Comparison of ENCODE assay signal across 8 cellular contexts in the genomic region with DNA sequence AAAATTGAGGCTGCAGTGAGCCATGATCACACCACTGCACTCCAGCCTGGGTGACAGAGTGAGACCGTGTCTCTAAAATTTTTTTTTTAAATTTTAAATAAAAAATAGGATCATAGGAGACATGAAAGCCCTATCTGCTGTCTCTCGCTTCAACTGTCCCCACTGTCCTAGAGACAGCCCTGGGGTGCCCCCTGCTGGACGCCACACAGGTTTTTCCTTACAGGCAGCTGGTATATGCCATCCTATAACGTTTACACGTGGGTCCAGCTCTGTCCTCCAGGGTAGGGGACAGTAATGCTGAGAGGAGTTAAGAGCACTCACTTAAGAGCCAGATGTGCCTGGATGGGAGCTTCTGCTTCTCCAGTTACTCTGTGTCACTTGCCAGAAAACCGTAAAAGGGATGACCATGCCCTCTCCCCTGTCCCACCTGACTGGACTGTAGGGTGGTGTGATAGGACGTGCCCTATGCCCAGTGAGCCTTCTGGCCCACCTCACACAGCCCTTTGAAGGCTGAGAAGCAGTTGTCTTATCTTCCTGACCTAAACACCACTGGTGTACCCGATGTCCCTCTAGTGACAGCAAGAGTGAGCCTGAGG. TPM values are rescaled to one million over a fixed set of nuclear protein-coding genes. Genes with fewer than 3 reads are reported as not detected.
DNase-seq lines count a peak whose midpoint lies in the region; ATAC-seq and TF ChIP-seq lines count a peak whose summit lies in the region.

No MANE protein-coding gene starts in this region.

- TF ChIP-seq CTCF in Panc1 (IDR thresholded peaks at IDR 0.05) (peak; percentile 94), fibroblast of mammary gland (conservative IDR thresholded peaks at IDR 0.05; ENCODE audit: control insufficient read depth, insufficient read depth, low read depth, low read length) (peak; percentile 83)

- H3K4me1 ChIP-seq in Panc1 (ENCODE audit: control insufficient read depth, insufficient read depth, low read length), result peaks cover 13% of the 10 kb centered on the region
- peaks cover 0 to 15% of the 10 kb centered on the region in 2 donors for H3K4me1 ChIP-seq in neuronal stem cell (ENCODE audit: control insufficient read depth in 2 of 2, insufficient read depth in 1 of 2, low read depth in 1 of 2, low read length in 2 of 2)

- peak; percentile 78 for DNase-seq in COR-L47 (lab: John Stamatoyannopoulos, UW)
- peak; percentile 69 for DNase-seq in KBM-7
- DNase-seq in Panc1 (ENCODE audit: low read depth, low spot score), result peak; percentile 45
- DNase-seq in activated T-cell treated with anti-CD3 and anti-CD28 coated beads, Interleukin-2, amount 50 U/mL, for 1 hour, result peak; percentile 80
- peak; percentile 70 for DNase-seq in fibroblast of mammary gland (ENCODE audit: low read depth)
- DNase-seq in neuronal stem cell (ENCODE audit: low spot score), result peak; percentile 76
- peak in 46 of 49 donors; percentile 17 to 96 (median 72) for DNase-seq in substantia nigra (lab: John Stamatoyannopoulos, UW)

- H3K36me3 ChIP-seq in Panc1 (ENCODE audit: control insufficient read depth, insufficient read depth, low read length) (no peaks in the 10 kb centered on the region), neuronal stem cell (replicated peaks in 1 of 2; ENCODE audit: control insufficient read depth in 2 of 2, insufficient read depth in 2 of 2, low read length in 2 of 2) (no peaks in the 10 kb centered on the region)

- H3K23ac ChIP-seq in neuronal stem cell (ENCODE audit: low read depth, low read length, poor library complexity), result no peak overlapping the region

- H3K27me3 ChIP-seq in Panc1 (ENCODE audit: control insufficient read depth, insufficient read depth, low read length) (no peaks in the 10 kb centered on the region), neuronal stem cell (ENCODE audit: control insufficient read depth in 3 of 3, insufficient read depth in 3 of 3, low read depth in 1 of 3, low read length in 3 of 3) (peaks cover 0 to 35% (median 19%) of the 10 kb centered on the region in 3 experiments)

- no peak overlapping the region for H3K18ac ChIP-seq in neuronal stem cell (ENCODE audit: low read length)

- CTCF ChIA-PET in Panc1 (lab: Charles Lee), result interaction anchor here (0.5 to 1.2 kb wide), 10 partner anchors 13 to 608 kb away, joined by 3 to 6 read pairs (median 3); a partner anchor contains a TSS

- peak; percentile 85 for ATAC-seq in Panc1
- ATAC-seq in GM19328 (IDR thresholded peaks at IDR 0.05; ENCODE audit: unreplicated experiment), result no peak

- no peak overlapping the region for H2BK12ac ChIP-seq in neuronal stem cell (ENCODE audit: low read length)

- WGBS in neuronal stem cell (ENCODE audit: extremely low coverage in 2 of 2, insufficient read length in 2 of 2, insufficient replicate concordance in 1 of 2), 2 donors, result no CpG with 5 or more reads among the region's 8 CpGs

- H3K79me1 ChIP-seq in neuronal stem cell (ENCODE audit: low read depth, low read length), result no peaks in the 10 kb centered on the region

- no peak overlapping the region for H2BK5ac ChIP-seq in neuronal stem cell (ENCODE audit: low read length)

- no peaks in the 10 kb centered on the region for H3K9me3 ChIP-seq in Panc1 (ENCODE audit: control insufficient read depth, insufficient read depth, low read depth, low read length)
- H3K9me3 ChIP-seq in neuronal stem cell (replicated peaks in 1 of 2; ENCODE audit: control insufficient read depth in 2 of 2, insufficient read depth in 1 of 2, low read depth in 1 of 2, low read length in 2 of 2), result no peaks in the 10 kb centered on the region

- no peak overlapping the region for H2AFZ ChIP-seq in neuronal stem cell (ENCODE audit: low read length)

- no peak overlapping the region for H3K4me2 ChIP-seq in neuronal stem cell (ENCODE audit: insufficient read depth, low read length, poor library complexity, severe bottlenecking)

- POLR2A ChIA-PET in Panc1 (lab: Charles Lee), result no interaction called here

- no TSS peak for BruUV-seq in Panc1 (replicated peaks; lab: Mats Ljungman, UMichigan)

- no peak overlapping the region for H4K91ac ChIP-seq in neuronal stem cell (ENCODE audit: low read depth, low read length, poor library complexity)

- no peak overlapping the region for H2BK120ac ChIP-seq in neuronal stem cell (ENCODE audit: low read depth, low read length)

- H3K27ac ChIP-seq in Panc1 (ENCODE audit: low read length), result no peak overlapping the region
- no peak overlapping the region for H3K27ac ChIP-seq in neuronal stem cell (replicated peaks; ENCODE audit: low read length)
- H3K27ac ChIP-seq in substantia nigra (ENCODE audit: low read depth, low read length, poor library complexity, severe bottlenecking), result peak overlapping the region; percentile 5

- H2BK15ac ChIP-seq in neuronal stem cell (ENCODE audit: low read length), result peak overlapping the region; percentile 79

- peak overlapping the region; percentile 94 for H2AK5ac ChIP-seq in neuronal stem cell (ENCODE audit: low read depth, low read length)

- H3K9ac ChIP-seq in neuronal stem cell (ENCODE audit: low read depth, low read length, poor library complexity), result no peak overlapping the region

- H3K14ac ChIP-seq in neuronal stem cell (ENCODE audit: low read length), result no peak overlapping the region

- in situ Hi-C loops in KBM-7 (cut with MboI; ENCODE audit: low pct_unique_long_range_greater_than_20kb, low sequenced_read_pairs), result loop anchor here (25.0 kb wide), 2 partner anchors 333 to 608 kb away; a partner anchor contains a TSS
- in situ Hi-C loops in Panc1 (cut with HindIII; ENCODE audit: low pct_unique_long_range_greater_than_20kb, low sequenced_read_pairs), result no loop called here

- H4K8ac ChIP-seq in neuronal stem cell (ENCODE audit: low read depth, low read length), result no peak overlapping the region

- H3K4me3 ChIP-seq in Panc1 (ENCODE audit: low read depth in 2 of 2, low read length in 2 of 2) (no peak overlapping the region), fibroblast of mammary gland (ENCODE audit: control insufficient read depth, low read depth, low read length) (no peak overlapping the region), neuronal stem cell (ENCODE audit: low read length in 2 of 2) (no peak overlapping the region)

- H3K4ac ChIP-seq in neuronal stem cell (ENCODE audit: low read length), result no peak overlapping the region

- intact Hi-C loops in Panc1 (cut with micrococcal nuclease; ENCODE audit: unreplicated experiment), result loop anchor here (10.0 kb wide), 2 partner anchors 311 to 611 kb away; no protein-coding TSS in a partner anchor

RNA-seq across cellular contexts. Expression of a gene that starts 8.5 kb away (rescaled TPM):
- 131 TPM for total RNA-seq in Panc1 (2021; ENCODE audit: unreplicated experiment)
- polyA plus RNA-seq in Panc1 (2012; ENCODE audit: insufficient read length), result 299 TPM
- 7.1 TPM for polyA plus RNA-seq in neuronal stem cell (2013, experiment 1 of 2)
- 7.2 TPM for polyA plus RNA-seq in neuronal stem cell (2013, experiment 2 of 2)

RNA-seq across cellular contexts. Expression of a gene that starts 8.9 kb away (rescaled TPM):
- 70.8 TPM for total RNA-seq in Panc1 (2021; ENCODE audit: unreplicated experiment)
- 123 TPM for polyA plus RNA-seq in Panc1 (2012; ENCODE audit: insufficient read length)
- 16.4 TPM for polyA plus RNA-seq in neuronal stem cell (2013, experiment 1 of 2)
- polyA plus RNA-seq in neuronal stem cell (2013, experiment 2 of 2), result 16.6 TPM

RNA-seq across cellular contexts. Expression of a gene that starts 18.2 kb away (rescaled TPM):
- 37.5 TPM for total RNA-seq in Panc1 (2021; ENCODE audit: unreplicated experiment)
- polyA plus RNA-seq in Panc1 (2012; ENCODE audit: insufficient read length), result 64.6 TPM
- 1.4 TPM for polyA plus RNA-seq in neuronal stem cell (2013, experiment 1 of 2)
- polyA plus RNA-seq in neuronal stem cell (2013, experiment 2 of 2), result 1.5 TPM

RNA-seq across cellular contexts. Expression of a gene that starts 35.2 kb away (rescaled TPM):
- 84.8 TPM for total RNA-seq in Panc1 (2021; ENCODE audit: unreplicated experiment)
- polyA plus RNA-seq in Panc1 (2012; ENCODE audit: insufficient read length), result 115 TPM
- 132 TPM for polyA plus RNA-seq in neuronal stem cell (2013, experiment 1 of 2)
- 126 TPM for polyA plus RNA-seq in neuronal stem cell (2013, experiment 2 of 2)

RNA-seq across cellular contexts. Expression of a gene that starts 45.7 kb away (rescaled TPM):
- total RNA-seq in Panc1 (2021; ENCODE audit: unreplicated experiment), result 0.13 TPM
- 0.11 TPM for polyA plus RNA-seq in Panc1 (2012; ENCODE audit: insufficient read length)
- 9.5 TPM for polyA plus RNA-seq in neuronal stem cell (2013, experiment 1 of 2)
- polyA plus RNA-seq in neuronal stem cell (2013, experiment 2 of 2), result 9.7 TPM
